ENCODE assay signal across 15 cellular contexts in genomic region chr6:167838207-167838748, GRCh38. TPM values are rescaled to one million over a fixed set of nuclear protein-coding genes. Genes with fewer than 3 reads are reported as not detected.
DNase-seq lines count a peak whose midpoint lies in the region; ATAC-seq, FAIRE-seq and TF ChIP-seq lines count a peak whose summit lies in the region.
"Had no signal": no experiment of that assay in that cellular context is flagged by ENCODE, and none has a peak within 500 bp of the region (broad histone marks: within the 10 kb centered on the region; RNA-seq: fewer than 3 reads in every experiment).

No MANE protein-coding gene starts in this region.

- ATAC-seq in GM23338: no peak; the same call in 2 of the 3 replicates
- ATAC-seq in WTC11: peak; percentile 27; the same call in 1 of the 2 replicates
- ATAC-seq in mucosa of descending colon: peak; percentile 61
- no peak for ATAC-seq in left cardiac atrium

- H3K4me3 Mint-ChIP-seq in GM23338: no peak overlapping the region
- no peak overlapping the region for H3K4me3 Mint-ChIP-seq in WTC11
- H3K4me3 Mint-ChIP-seq: CD14-positive monocyte; CD4-positive, alpha-beta memory T cell had no signal

- no peaks in the 10 kb centered on the region for H3K9me2 ChIP-seq in GM23338 (ENCODE audit: insufficient read depth)

- H3K36me3 ChIP-seq in GM23338 (ENCODE audit: insufficient read depth): no peaks in the 10 kb centered on the region
- no peaks in the 10 kb centered on the region for H3K36me3 ChIP-seq in mucosa of descending colon (ENCODE audit: low read depth)
- H3K36me3 ChIP-seq: BLaER1, HAP-1 had no signal

- H3K9me3 Mint-ChIP-seq in GM23338: no peaks in the 10 kb centered on the region
- no peaks in the 10 kb centered on the region for H3K9me3 Mint-ChIP-seq in WTC11
- H3K9me3 Mint-ChIP-seq: CD14-positive monocyte; CD4-positive, alpha-beta memory T cell had no signal

- FAIRE-seq in islet of Langerhans (lab: Jason Lieb, UNC): peak; percentile 76

- peaks cover 2% of the 10 kb centered on the region for H3K27me3 Mint-ChIP-seq in GM23338 (ENCODE audit: insufficient read depth, low read depth, poor library complexity)
- no peaks in the 10 kb centered on the region for H3K27me3 Mint-ChIP-seq in WTC11 (ENCODE audit: low read depth)

- H3F3A ChIP-seq in GM23338 (replicated peaks; ENCODE audit: low read depth): no peaks in the 10 kb centered on the region

- intact Hi-C loops in mucosa of descending colon (cut with DNase I, micrococcal nuclease) (no loop called here), left cardiac atrium (cut with DNase I) (no loop called here)

- no peaks in the 10 kb centered on the region for H3K9me3 ChIP-seq in mucosa of descending colon
- H3K9me3 ChIP-seq: BLaER1, HAP-1 had no signal

- H3K27me3 ChIP-seq in GM23338 (ENCODE audit: insufficient read depth): no peaks in the 10 kb centered on the region
- H3K27me3 ChIP-seq: BLaER1 had no signal

- TF ChIP-seq CTCF in GM23338 (conservative IDR thresholded peaks at IDR 0.05; ENCODE audit: low read depth in 2 of 2) (no peak), WTC11 (IDR thresholded peaks at IDR 0.05) (no peak), mucosa of descending colon (IDR thresholded peaks at IDR 0.05) (no peak)

- H3K79me2 ChIP-seq in GM23338 (replicated peaks; ENCODE audit: insufficient read depth): peaks cover 100% of the 10 kb centered on the region

- 0 out of 2 replicates have a peak overlapping the region, but pooled peaks have one; percentile 20 for H3K27ac ChIP-seq in GM23338 (ENCODE audit: low read depth)
- H3K27ac ChIP-seq: BLaER1 had no signal

- peaks cover 42% of the 10 kb centered on the region for H4K20me1 ChIP-seq in GM23338 (replicated peaks; ENCODE audit: insufficient read depth)

- no peak overlapping the region for H3K4me2 ChIP-seq in GM23338
- H3K4me2 ChIP-seq: BLaER1 had no signal

- H3K36me3 Mint-ChIP-seq in GM23338 (ENCODE audit: low read depth) (no peaks in the 10 kb centered on the region), WTC11 (no peaks in the 10 kb centered on the region)
- H3K36me3 Mint-ChIP-seq: CD14-positive monocyte; CD4-positive, alpha-beta memory T cell had no signal

- POLR2A ChIA-PET in WTC11 (lab: Charles Lee): no interaction called here

- DNase-seq in GM23338 (ENCODE audit: low spot score): no peak
- DNase-seq in WTC11 (ENCODE audit: low spot score): no peak
- no peak for DNase-seq in mucosa of descending colon
- DNase-seq in left cardiac atrium: no peak
- DNase-seq in NCI-H345 treated with DMSO at 0.1 percent for 48 hours (lab: John Stamatoyannopoulos, UW; ENCODE audit: unreplicated experiment): no peak
- DNase-seq in NCI-H510A treated with DMSO at 0.1 percent for 48 hours (lab: John Stamatoyannopoulos, UW): no peak
- no peak for DNase-seq in globus pallidus (ENCODE audit: low spot score)
- DNase-seq: 8988T; CD4-positive, alpha-beta memory T cell; DMS79 treated with DMSO at 0.1 percent for 48 hours; GF-D8 had no signal

- H3K4me1 ChIP-seq in GM23338 (ENCODE audit: insufficient read depth) (peaks cover 56% of the 10 kb centered on the region), mucosa of descending colon (ENCODE audit: low read depth) (peaks cover 11% of the 10 kb centered on the region)

- H3K4me3 ChIP-seq in GM23338: no peak overlapping the region
- H3K4me3 ChIP-seq in mucosa of descending colon: no peak overlapping the region
- H3K4me3 ChIP-seq: BLaER1, HAP-1 had no signal

- peaks cover 28% of the 10 kb centered on the region for H3K4me1 Mint-ChIP-seq in GM23338
- H3K4me1 Mint-ChIP-seq in WTC11: peaks cover 37% of the 10 kb centered on the region

- no peak overlapping the region for H3K27ac Mint-ChIP-seq in GM23338
- peak overlapping the region; percentile 55 for H3K27ac Mint-ChIP-seq in WTC11
- H3K27ac Mint-ChIP-seq: CD14-positive monocyte; CD4-positive, alpha-beta memory T cell had no signal

- CTCF ChIA-PET in WTC11 (lab: Charles Lee): interaction anchor here (0.5 to 0.6 kb wide), 2 partner anchors 21 to 1585 kb away, joined by 3 to 4 read pairs; no protein-coding TSS in a partner anchor

- H2AFZ ChIP-seq in GM23338: no peak overlapping the region

TF ChIP-seq in GM23338, 12 proteins besides CTCF, POLR2A, EP300 and RAD21 (continues in another document):
- TF ChIP-seq ETS1 (IDR thresholded peaks at IDR 0.05): no peak
- TF ChIP-seq NANOG (IDR thresholded peaks at IDR 0.05; ENCODE audit: borderline replicate concordance): no peak
- TF ChIP-seq EZH2 (IDR thresholded peaks at IDR 0.05; ENCODE audit: low read depth, unreplicated experiment): no peak
- TF ChIP-seq EZH2phosphoT487 (IDR thresholded peaks at IDR 0.05; ENCODE audit: unreplicated experiment): no peak

TF ChIP-seq in WTC11, 78 proteins besides CTCF, POLR2A, EP300 and RAD21:
- no peak for TF ChIP-seq ZNF138 (CRISPR knock-in tag; conservative IDR thresholded peaks at IDR 0.05)
- no peak for TF ChIP-seq ZNF396 (CRISPR knock-in tag; IDR thresholded peaks at IDR 0.05; ENCODE audit: borderline replicate concordance)
- no peak for TF ChIP-seq TEAD4 (CRISPR knock-in tag; IDR thresholded peaks at IDR 0.05)
- no peak for TF ChIP-seq HMGA2 (CRISPR knock-in tag; IDR thresholded peaks at IDR 0.05)
- TF ChIP-seq ERG (CRISPR knock-in tag; IDR thresholded peaks at IDR 0.05): no peak

RNA-seq across cellular contexts. Expression of gene AFDN, which starts 11.6 kb away (rescaled TPM):
- total RNA-seq in GM23338 (2014; rRNA removed; shearing (Covaris generic)): 200 and 208 TPM in 2 replicates
- polyA plus RNA-seq in GM23338 (2016; fragmentation: Nextera tagmentation; extraction: Ambion mirVana): 66.9 and 78.4 TPM in 2 replicates
- total RNA-seq in WTC11 (2021): 181 to 182 TPM (median 182 TPM) in 3 replicates
- total RNA-seq in mucosa of descending colon: 100 to 1,000 TPM; 168 to 231 (median 208) TPM
- total RNA-seq in left cardiac atrium: 10 to 100 TPM; 53.9 to 57.1 TPM

Comparison
In these comparisons a context has a peak if more than half of its experiments do, and no peak if none do; other contexts are left out.
1. ATAC-seq: peak in WTC11 (single experiment) and mucosa of descending colon (single experiment); none in GM23338 (single experiment) and left cardiac atrium (0 of 2).